Comparison of ENCODE assay signal across 8 cellular contexts in genomic region chr1:113874017-113874879, GRCh38. TPM values are rescaled to one million over a fixed set of nuclear protein-coding genes. Genes with fewer than 3 reads are reported as not detected.
DNase-seq lines count a peak whose midpoint lies in the region; ATAC-seq, FAIRE-seq and TF ChIP-seq lines count a peak whose summit lies in the region.

No MANE protein-coding gene starts in this region.

- H2BK120ac ChIP-seq in H1 (replicated peaks; ENCODE audit: low read depth, low read length), result no peak overlapping the region

- H3K36me3 ChIP-seq in Peyer's patch (peaks cover 0 to 4% (median 0%) of the 10 kb centered on the region in 3 donors), H1 (ENCODE audit: control insufficient read depth in 2 of 4, insufficient read depth in 4 of 4, low read length in 3 of 4) (no peaks in the 10 kb centered on the region), HAP-1 (replicated peaks) (no peaks in the 10 kb centered on the region)

- H3K4me3 ChIP-seq in Peyer's patch, result no peak overlapping the region
- no peak overlapping the region for H3K4me3 ChIP-seq in H1 (ENCODE audit: extremely low read depth in 1 of 4, insufficient read depth in 2 of 4, low read depth in 3 of 4, low read length in 4 of 4)
- H3K4me3 ChIP-seq in HAP-1, result no peak overlapping the region

- H4K91ac ChIP-seq in H1 (replicated peaks; ENCODE audit: insufficient read length, low read length), result no peak overlapping the region

- H3K27ac ChIP-seq in Peyer's patch, result peak overlapping the region; percentile 6 to 66 (median 26)
- no peak overlapping the region for H3K27ac ChIP-seq in H1 (ENCODE audit: low read depth, low read length)
- no peak overlapping the region for H3K27ac ChIP-seq in substantia nigra (ENCODE audit: low read depth, low read length, poor library complexity, severe bottlenecking)

- no peak overlapping the region for H3K56ac ChIP-seq in H1 (replicated peaks; ENCODE audit: insufficient read length, low read depth, low read length)

- H3K23ac ChIP-seq in H1 (ENCODE audit: insufficient read length), result no peak overlapping the region

- H3K9ac ChIP-seq in H1 (replicated peaks in 1 of 4; ENCODE audit: extremely low read depth in 1 of 4, low read depth in 3 of 4, low read length in 3 of 4), result no peak overlapping the region

- H2AK5ac ChIP-seq in H1 (ENCODE audit: low read depth, low read length), result no peak overlapping the region

- no peaks in the 10 kb centered on the region for H3K79me2 ChIP-seq in H1 (ENCODE audit: control insufficient read depth in 1 of 2, insufficient read depth in 2 of 2, low read length in 2 of 2)

- no peaks in the 10 kb centered on the region; the same call in 1 of the 2 replicates for H3K23me2 ChIP-seq in H1 (ENCODE audit: low read depth, low read length)

- H3K79me1 ChIP-seq in H1 (ENCODE audit: low read depth, low read length), result no peaks in the 10 kb centered on the region

- no peak for TF ChIP-seq POLR2A in Peyer's patch (IDR thresholded peaks at IDR 0.05)
- TF ChIP-seq POLR2A in H1 (IDR thresholded peaks at IDR 0.05; ENCODE audit: control extremely low read depth in 1 of 2, low read depth in 2 of 2, low read length in 2 of 2), result no peak

- no peak overlapping the region for H3K18ac ChIP-seq in H1 (ENCODE audit: extremely low read depth, low read length)

- H4K8ac ChIP-seq in H1 (ENCODE audit: extremely low read depth, insufficient read depth, low read length), result no peak overlapping the region

- no peak for TF ChIP-seq EP300 in H1 (IDR thresholded peaks at IDR 0.05; ENCODE audit: borderline replicate concordance in 1 of 2, low read depth in 2 of 2, low read length in 2 of 2)

- TF ChIP-seq RAD21 in H1 (IDR thresholded peaks at IDR 0.05 in 1 of 2, conservative IDR thresholded peaks at IDR 0.05 in 1 of 2; ENCODE audit: low read depth in 2 of 2, low read length in 2 of 2), result peak; percentile 28 to 41; a peak in 2 of 4 replicates

- CTCF ChIA-PET in H1 (lab: Charles Lee; ENCODE audit: partially characterized antibody), result interaction anchor here (0.6 to 1.8 kb wide), 5 partner anchors 12 to 540 kb away, joined by 3 to 7 read pairs (median 4); no protein-coding TSS in a partner anchor

- no peaks in the 10 kb centered on the region for H4K20me1 ChIP-seq in H1 (replicated peaks in 1 of 2; ENCODE audit: control insufficient read depth in 1 of 2, insufficient read depth in 2 of 2, low read length in 2 of 2)

- 92% methylated on average over 1 of the region's 1 CpG; no CpG with 5 or more reads in 1 of the 2 experiments for WGBS in H1 (ENCODE audit: extremely low coverage in 1 of 2, insufficient coverage in 1 of 2, insufficient read length in 1 of 2, insufficient replicate concordance in 2 of 2, low coverage in 1 of 2, low lambda C conversion rate in 2 of 2, missing lambda C conversion rate in 1 of 2), 2 experiments

- H3K9me3 ChIP-seq in Peyer's patch, result no peaks in the 10 kb centered on the region
- no peaks in the 10 kb centered on the region for H3K9me3 ChIP-seq in H1 (ENCODE audit: insufficient read depth in 2 of 2, low read depth in 1 of 2, low read length in 1 of 2)
- H3K9me3 ChIP-seq in HAP-1, result no peaks in the 10 kb centered on the region

- no peak overlapping the region for H2BK20ac ChIP-seq in H1 (ENCODE audit: low read length)

- POLR2A ChIA-PET in H1 (lab: Charles Lee; ENCODE audit: partially characterized antibody), result no interaction called here

- TF ChIP-seq CTCF in Peyer's patch (IDR thresholded peaks at IDR 0.05) (peak in 5 of 6 experiments; percentile 7 to 52 (median 29)), H1 (IDR thresholded peaks at IDR 0.05; ENCODE audit: control extremely low read depth in 1 of 3, insufficient read depth in 1 of 3, low read depth in 1 of 3, low read length in 3 of 3) (peak; percentile 22 to 70 (median 35); a peak in 2 of 4 replicates)

- no peak overlapping the region for H2BK5ac ChIP-seq in H1 (ENCODE audit: low read depth, low read length)

- no peak overlapping the region for H3K14ac ChIP-seq in H1 (ENCODE audit: insufficient read length)

- DNase-seq in ELR (ENCODE audit: low read depth) (peak; percentile 32), HCEC 1CT (peak; percentile 2), Peyer's patch (peak in 2 of 3 donors; percentile 40 to 59), H1 (ENCODE audit: low read depth in 1 of 2, low spot score in 2 of 2) (no peak), frontal cortex (ENCODE audit: low spot score in 2 of 2) (no peak), HAP-1 (ENCODE audit: low spot score in 2 of 2) (no peak), substantia nigra (lab: John Stamatoyannopoulos, UW) (no peak)

- ATAC-seq in GM19328 (IDR thresholded peaks at IDR 0.05; ENCODE audit: unreplicated experiment), result no peak

- H3K4me1 ChIP-seq in Peyer's patch, result peaks cover 0 to 12% (median 0%) of the 10 kb centered on the region in 4 donors
- H3K4me1 ChIP-seq in H1 (replicated peaks in 1 of 4; ENCODE audit: control insufficient read depth in 3 of 4, insufficient read depth in 4 of 4, low read length in 3 of 4), result no peaks in the 10 kb centered on the region
- H3K4me1 ChIP-seq in HAP-1, result no peaks in the 10 kb centered on the region

- H3K4me2 ChIP-seq in H1 (ENCODE audit: insufficient read depth in 1 of 2, low read depth in 2 of 2, low read length in 2 of 2), result no peak overlapping the region

- no peak overlapping the region for H2BK12ac ChIP-seq in H1 (ENCODE audit: low read depth, low read length)

- in situ Hi-C loops in HAP-1 (cut with MboI; ENCODE audit: low sequenced_read_pairs), result no loop called here

- H3K4ac ChIP-seq in H1 (replicated peaks; ENCODE audit: insufficient read length, low read depth, low read length), result no peak overlapping the region

- H2BK15ac ChIP-seq in H1 (ENCODE audit: low read length), result no peak overlapping the region

- peak overlapping the region; percentile 10; the same call in 1 of the 2 replicates for H2AFZ ChIP-seq in H1 (ENCODE audit: low read length)

- no peaks in the 10 kb centered on the region for H3K27me3 ChIP-seq in Peyer's patch
- no peaks in the 10 kb centered on the region; a peak in 1 of 7 replicates for H3K27me3 ChIP-seq in H1 (replicated peaks in 1 of 4; ENCODE audit: control insufficient read depth in 3 of 4, extremely low read depth in 1 of 4, insufficient read depth in 3 of 4, low read length in 3 of 4)
- no peaks in the 10 kb centered on the region for H3K27me3 ChIP-seq in HAP-1 (ENCODE audit: low read depth)

- FAIRE-seq in H1 (lab: Jason Lieb, UNC) (no peak), frontal cortex (lab: Jason Lieb, UNC) (no peak)

- no peak overlapping the region for H4K5ac ChIP-seq in H1 (ENCODE audit: insufficient read length, low read depth, low read length)

RNA-seq across cellular contexts. Expression of gene PTPN22, which starts 2.7 kb away (rescaled TPM):
- total RNA-seq in Peyer's patch (10 to 100 TPM; 11.4 to 16.9 (median 13.2) TPM), frontal cortex (0.82 TPM)
- total RNA-seq in H1 (2021; fragmentation: NEBNext Ultra II Directional; extraction: Animal tissue kit (Norgen Biotek cat#: 25700)), result not detected in 2 replicates
- not detected in 2 replicates for polyA plus RNA-seq in H1 (2011; rRNA removed)
- not detected for polyA plus RNA-seq in H1 (2011; cell fraction: cytosol; rRNA removed)
- not detected for polyA plus RNA-seq in H1 (2011; cell fraction: nucleus; rRNA removed)
- polyA plus RNA-seq in H1 (2012, experiment 1 of 2), result not detected in 4 replicates
- not detected for polyA plus RNA-seq in H1 (2012, experiment 2 of 2)
- polyA plus RNA-seq in H1 (2013, experiment 1 of 2), result not detected
- 0.09 TPM for polyA plus RNA-seq in H1 (2013, experiment 2 of 2)
- not detected in 2 replicates for polyA minus RNA-seq in H1 (2011; rRNA and poly(A)+ RNA removed)
- polyA minus RNA-seq in H1 (2011; cell fraction: cytosol; rRNA and poly(A)+ RNA removed), result not detected
- not detected for polyA minus RNA-seq in H1 (2011; cell fraction: nucleus; rRNA and poly(A)+ RNA removed)

RNA-seq across cellular contexts. Expression of gene BCL2L15, which starts 13.1 kb away (rescaled TPM):
- total RNA-seq in Peyer's patch, result 100 to 1,000 TPM in 3 of 4 donors, 10 to 100 TPM in 1; 38.0 to 249 (median 119) TPM
- 0.11 and 0.32 TPM in 2 replicates for total RNA-seq in H1 (2021; fragmentation: NEBNext Ultra II Directional; extraction: Animal tissue kit (Norgen Biotek cat#: 25700))
- polyA plus RNA-seq in H1 (2011; rRNA removed), result 0.22 and 0.36 TPM in 2 replicates
- polyA plus RNA-seq in H1 (2011; cell fraction: cytosol; rRNA removed), result 0.05 TPM
- polyA plus RNA-seq in H1 (2011; cell fraction: nucleus; rRNA removed), result 0.06 TPM
- polyA plus RNA-seq in H1 (2012, experiment 1 of 2), result 0.05 to 1.4 TPM in 2 of 4 replicates, not detected in the others
- polyA plus RNA-seq in H1 (2012, experiment 2 of 2), result not detected
- polyA plus RNA-seq in H1 (2013, experiment 1 of 2), result 0.26 TPM
- 1.2 TPM for polyA plus RNA-seq in H1 (2013, experiment 2 of 2)
- polyA minus RNA-seq in H1 (2011; rRNA and poly(A)+ RNA removed), result 0.16 TPM in 1 of 2 replicates, not detected in the other
- not detected for polyA minus RNA-seq in H1 (2011; cell fraction: cytosol; rRNA and poly(A)+ RNA removed)
- polyA minus RNA-seq in H1 (2011; cell fraction: nucleus; rRNA and poly(A)+ RNA removed), result 0.30 TPM
- 0.82 TPM for total RNA-seq in frontal cortex

RNA-seq across cellular contexts. Expression of gene AP4B1, which starts 30.4 kb away (rescaled TPM):
- total RNA-seq in Peyer's patch, result 10 to 100 TPM; 20.8 to 45.8 (median 40.1) TPM
- total RNA-seq in H1 (2021; fragmentation: NEBNext Ultra II Directional; extraction: Animal tissue kit (Norgen Biotek cat#: 25700)), result 8.9 and 11.7 TPM in 2 replicates
- polyA plus RNA-seq in H1 (2011; rRNA removed), result 7.5 and 9.0 TPM in 2 replicates
- polyA plus RNA-seq in H1 (2011; cell fraction: cytosol; rRNA removed), result 13.3 TPM
- polyA plus RNA-seq in H1 (2011; cell fraction: nucleus; rRNA removed), result 11.7 TPM
- polyA plus RNA-seq in H1 (2012, experiment 1 of 2), result 11.6 to 14.0 TPM (median 11.8 TPM) in 4 replicates
- 2.1 TPM for polyA plus RNA-seq in H1 (2012, experiment 2 of 2)
- polyA plus RNA-seq in H1 (2013, experiment 1 of 2), result 7.6 TPM
- polyA plus RNA-seq in H1 (2013, experiment 2 of 2), result 6.7 TPM
- polyA minus RNA-seq in H1 (2011; rRNA and poly(A)+ RNA removed), result 7.9 and 10.9 TPM in 2 replicates
- polyA minus RNA-seq in H1 (2011; cell fraction: cytosol; rRNA and poly(A)+ RNA removed), result 6.4 TPM
- polyA minus RNA-seq in H1 (2011; cell fraction: nucleus; rRNA and poly(A)+ RNA removed), result 6.9 TPM
- 27.3 TPM for total RNA-seq in frontal cortex

RNA-seq across cellular contexts. Expression of gene DCLRE1B, which starts 30.9 kb away (rescaled TPM):
- total RNA-seq in Peyer's patch (1 to 10 TPM in 3 of 4 donors, under 1 TPM in 1; 0.53 to 5.8 (median 3.2) TPM), frontal cortex (6.5 TPM)
- total RNA-seq in H1 (2021; fragmentation: NEBNext Ultra II Directional; extraction: Animal tissue kit (Norgen Biotek cat#: 25700)), result 11.0 TPM in 2 replicates
- polyA plus RNA-seq in H1 (2011; rRNA removed), result 5.5 and 7.8 TPM in 2 replicates
- 5.2 TPM for polyA plus RNA-seq in H1 (2011; cell fraction: cytosol; rRNA removed)
- polyA plus RNA-seq in H1 (2011; cell fraction: nucleus; rRNA removed), result 5.7 TPM
- 6.7 to 9.3 TPM (median 8.8 TPM) in 4 replicates for polyA plus RNA-seq in H1 (2012, experiment 1 of 2)
- polyA plus RNA-seq in H1 (2012, experiment 2 of 2), result 4.9 TPM
- polyA plus RNA-seq in H1 (2013, experiment 1 of 2), result 7.4 TPM
- polyA plus RNA-seq in H1 (2013, experiment 2 of 2), result 6.6 TPM
- 8.0 and 8.9 TPM in 2 replicates for polyA minus RNA-seq in H1 (2011; rRNA and poly(A)+ RNA removed)
- 8.0 TPM for polyA minus RNA-seq in H1 (2011; cell fraction: cytosol; rRNA and poly(A)+ RNA removed)
- polyA minus RNA-seq in H1 (2011; cell fraction: nucleus; rRNA and poly(A)+ RNA removed), result 3.5 TPM

RNA-seq across cellular contexts. Expression of gene HIPK1, which starts 54.9 kb away (rescaled TPM):
- total RNA-seq in Peyer's patch, result 10 to 100 TPM; 34.7 to 51.2 (median 42.1) TPM
- total RNA-seq in H1 (2021; fragmentation: NEBNext Ultra II Directional; extraction: Animal tissue kit (Norgen Biotek cat#: 25700)), result 63.0 and 64.3 TPM in 2 replicates
- 40.4 and 46.2 TPM in 2 replicates for polyA plus RNA-seq in H1 (2011; rRNA removed)
- 29.4 TPM for polyA plus RNA-seq in H1 (2011; cell fraction: cytosol; rRNA removed)
- 45.2 TPM for polyA plus RNA-seq in H1 (2011; cell fraction: nucleus; rRNA removed)
- 21.2 to 32.8 TPM (median 26.6 TPM) in 4 replicates for polyA plus RNA-seq in H1 (2012, experiment 1 of 2)
- polyA plus RNA-seq in H1 (2012, experiment 2 of 2), result 3.0 TPM
- 20.3 TPM for polyA plus RNA-seq in H1 (2013, experiment 1 of 2)
- polyA plus RNA-seq in H1 (2013, experiment 2 of 2), result 19.9 TPM
- polyA minus RNA-seq in H1 (2011; rRNA and poly(A)+ RNA removed), result 191 and 223 TPM in 2 replicates
- 62.8 TPM for polyA minus RNA-seq in H1 (2011; cell fraction: cytosol; rRNA and poly(A)+ RNA removed)
- 55.2 TPM for polyA minus RNA-seq in H1 (2011; cell fraction: nucleus; rRNA and poly(A)+ RNA removed)
- 35.5 TPM for total RNA-seq in frontal cortex

Comparison
In these comparisons a context has a peak if more than half of its experiments do, and no peak if none do; other contexts are left out.
1. DNase-seq: peak in ELR (single experiment), HCEC 1CT (single experiment) and Peyer's patch (2 of 3); none in H1 (0 of 2), frontal cortex (0 of 2), HAP-1 (0 of 2) and substantia nigra (0 of 49).
2. H3K27ac ChIP-seq: peak in Peyer's patch (4 of 4); none in H1 (single experiment) and substantia nigra (single experiment).
3. RNA of gene BCL2L15, which starts 13.1 kb away (total RNA-seq): 38.0 to 249 TPM in Peyer's patch; 0.82 TPM in frontal cortex (single experiment) and 0.11 to 0.32 TPM in H1; every median in the first group is over 10 times any median in the second.